ENCODE assay signal across 8 cellular contexts in genomic region chr11:67613313-67613959, GRCh38. TPM values are rescaled to one million over a fixed set of nuclear protein-coding genes. Genes with fewer than 3 reads are reported as not detected.
A peak's percentile ranks its signal among the peaks of the same experiment; 100 is the strongest.
DNase-seq lines count a peak whose midpoint lies in the region; ATAC-seq and TF ChIP-seq lines count a peak whose summit lies in the region.

No MANE protein-coding gene starts in this region.

- CTCF ChIA-PET in RWPE1 (lab: Yijun Ruan, JAX), result interaction anchor here (0.6 to 1.7 kb wide), 8 partner anchors 12 to 1830 kb away, joined by 3 to 15 read pairs (median 3); partner anchors contain the start of gene NUDT8

- no peaks in the 10 kb centered on the region for H3F3A ChIP-seq in GM23248 (ENCODE audit: insufficient read depth)

- no peak for TF ChIP-seq POLR2A in gastrocnemius medialis (IDR thresholded peaks at IDR 0.05)

- POLR2A ChIA-PET in RWPE1 (lab: Yijun Ruan, JAX; ENCODE audit: low non-redundant PET), result no interaction called here

- H3K4me2 ChIP-seq in GM23248 (ENCODE audit: unreplicated experiment), result no peak overlapping the region

- H3K4me3 ChIP-seq in GM23248 (peak overlapping the region; percentile 39; the same call in 1 of the 2 replicates), gastrocnemius medialis (peak overlapping the region in 3 of 4 donors; percentile 30 to 37 (median 32))

- peak overlapping the region; percentile 34; the same call in 1 of the 2 replicates for H2AFZ ChIP-seq in GM23248

- H4K20me1 ChIP-seq in GM23248 (ENCODE audit: insufficient read depth), result no peaks in the 10 kb centered on the region

- TF ChIP-seq CTCF in RWPE1 (conservative IDR thresholded peaks at IDR 0.05; ENCODE audit: low read depth) (no peak), foreskin keratinocyte (conservative IDR thresholded peaks at IDR 0.05) (no peak), gastrocnemius medialis (IDR thresholded peaks at IDR 0.05 in 4 of 5, conservative IDR thresholded peaks at IDR 0.05 in 1 of 5) (no peak)

- H3K27ac ChIP-seq in GM23248 (no peak overlapping the region), RWPE1 (peak overlapping the region; percentile 72), foreskin keratinocyte (peak overlapping the region; percentile 66), gastrocnemius medialis (peak overlapping the region in 2 of 4 donors; percentile 19 to 39)

- ATAC-seq in foreskin keratinocyte (peak; percentile 2), gastrocnemius medialis (no peak), HG02588 (IDR thresholded peaks at IDR 0.05; ENCODE audit: unreplicated experiment) (no peak), HG02623 (IDR thresholded peaks at IDR 0.05; ENCODE audit: unreplicated experiment) (no peak)

- H3K27me3 ChIP-seq in GM23248 (replicated peaks; ENCODE audit: insufficient read depth), result peaks cover 22% of the 10 kb centered on the region
- H3K27me3 ChIP-seq in foreskin keratinocyte, result peaks cover 17% of the 10 kb centered on the region
- H3K27me3 ChIP-seq in gastrocnemius medialis, result peaks cover 0 to 2% (median 0%) of the 10 kb centered on the region in 3 donors

- H3K4me1 ChIP-seq in GM23248 (ENCODE audit: insufficient read depth) (no peaks in the 10 kb centered on the region), foreskin keratinocyte (no peaks in the 10 kb centered on the region), gastrocnemius medialis (peaks cover 0 to 12% of the 10 kb centered on the region in 2 donors)

- intact Hi-C loops in gastrocnemius medialis (cut with DNase I; ENCODE audit: low total_unique reads), result no loop called here

- WGBS in GM23248 (ENCODE audit: low coverage in 1 of 2, low lambda C conversion rate in 2 of 2, missing lambda C conversion rate in 2 of 2), 2 experiments, result 85 to 89% methylated on average over 17 of the region's 17 CpGs

- no peak for DNase-seq in GM23248
- no peak for DNase-seq in RWPE1 (ENCODE audit: low spot score)
- no peak for DNase-seq in foreskin keratinocyte
- DNase-seq in gastrocnemius medialis, result no peak
- DNase-seq in dermis blood vessel endothelial cell, result no peak
- no peak for DNase-seq in NCI-H187 (lab: John Stamatoyannopoulos, UW)

- in situ Hi-C loops in GM23248 (cut with MboI), result no loop called here
- in situ Hi-C loops in gastrocnemius medialis (cut with MboI; ENCODE audit: low sequenced_read_pairs in 4 of 4), result no loop called here

- no peaks in the 10 kb centered on the region for H3K9me3 ChIP-seq in GM23248 (ENCODE audit: low read depth)
- no peaks in the 10 kb centered on the region for H3K9me3 ChIP-seq in gastrocnemius medialis

- H3K36me3 ChIP-seq in GM23248 (ENCODE audit: low read depth) (no peaks in the 10 kb centered on the region; the same call in 1 of the 2 replicates), gastrocnemius medialis (peaks cover 0 to 44% of the 10 kb centered on the region in 2 donors)

- peaks cover 5% of the 10 kb centered on the region; the same call in 1 of the 2 replicates for H3K79me2 ChIP-seq in GM23248 (ENCODE audit: insufficient read depth)

- H3K9me2 ChIP-seq in GM23248 (ENCODE audit: insufficient read depth), result no peaks in the 10 kb centered on the region

- no peak overlapping the region for H3K9ac ChIP-seq in GM23248

RNA-seq across cellular contexts. Expression of gene NDUFV1, which starts 6.7 kb away (rescaled TPM):
- 168 and 209 TPM in 2 replicates for total RNA-seq in GM23248 (2014; rRNA removed; shearing (Covaris generic))
- 136 TPM in 2 replicates for polyA plus RNA-seq in GM23248 (2016; fragmentation: Nextera tagmentation; extraction: Ambion mirVana)
- total RNA-seq in foreskin keratinocyte, result 164 and 179 TPM in 2 replicates
- 160 and 169 TPM in 2 replicates for polyA plus RNA-seq in foreskin keratinocyte
- 100 to 1,000 TPM; 306 to 608 (median 365) TPM for total RNA-seq in gastrocnemius medialis
- 166 and 175 TPM in 2 replicates for total RNA-seq in dermis blood vessel endothelial cell

RNA-seq across cellular contexts. Expression of gene NUDT8, which starts 16.3 kb away (rescaled TPM):
- total RNA-seq in GM23248 (2014; rRNA removed; shearing (Covaris generic)), result 2.0 and 4.8 TPM in 2 replicates
- 4.1 TPM in 2 replicates for polyA plus RNA-seq in GM23248 (2016; fragmentation: Nextera tagmentation; extraction: Ambion mirVana)
- total RNA-seq in foreskin keratinocyte, result 6.3 and 7.2 TPM in 2 replicates
- polyA plus RNA-seq in foreskin keratinocyte, result 11.0 and 11.6 TPM in 2 replicates
- 10 to 100 TPM; 23.3 to 42.4 (median 36.2) TPM for total RNA-seq in gastrocnemius medialis
- 10.7 and 13.0 TPM in 2 replicates for total RNA-seq in dermis blood vessel endothelial cell

RNA-seq across cellular contexts. Expression of gene TBX10, which starts 26.1 kb away (rescaled TPM):
- not detected in 2 replicates for total RNA-seq in GM23248 (2014; rRNA removed; shearing (Covaris generic))
- polyA plus RNA-seq in GM23248 (2016; fragmentation: Nextera tagmentation; extraction: Ambion mirVana), result not detected in 2 replicates
- total RNA-seq in foreskin keratinocyte, result not detected in 2 replicates
- polyA plus RNA-seq in foreskin keratinocyte, result not detected in 2 replicates
- total RNA-seq in gastrocnemius medialis, result not detected
- total RNA-seq in dermis blood vessel endothelial cell, result not detected in 2 replicates

RNA-seq across cellular contexts. Expression of gene GSTP1, which starts 29.8 kb away (rescaled TPM):
- total RNA-seq in GM23248 (2014; rRNA removed; shearing (Covaris generic)), result 355 and 606 TPM in 2 replicates
- 743 and 767 TPM in 2 replicates for polyA plus RNA-seq in GM23248 (2016; fragmentation: Nextera tagmentation; extraction: Ambion mirVana)
- 1,696 and 1,959 TPM in 2 replicates for total RNA-seq in foreskin keratinocyte
- polyA plus RNA-seq in foreskin keratinocyte, result 2,595 and 2,779 TPM in 2 replicates
- total RNA-seq in gastrocnemius medialis, result 100 to 1,000 TPM; 316 to 866 (median 549) TPM
- total RNA-seq in dermis blood vessel endothelial cell, result 833 and 1,138 TPM in 2 replicates

RNA-seq across cellular contexts. Expression of gene ACY3, which starts 37.1 kb away (rescaled TPM):
- total RNA-seq in GM23248 (2014; rRNA removed; shearing (Covaris generic)), result not detected in 2 replicates
- polyA plus RNA-seq in GM23248 (2016; fragmentation: Nextera tagmentation; extraction: Ambion mirVana), result not detected in 2 replicates
- not detected in 2 replicates for total RNA-seq in foreskin keratinocyte
- not detected in 2 replicates for polyA plus RNA-seq in foreskin keratinocyte
- total RNA-seq in gastrocnemius medialis, result not detected
- not detected in 2 replicates for total RNA-seq in dermis blood vessel endothelial cell
